26 cellular contexts compared by ENCODE assay signal in the genomic region with DNA sequence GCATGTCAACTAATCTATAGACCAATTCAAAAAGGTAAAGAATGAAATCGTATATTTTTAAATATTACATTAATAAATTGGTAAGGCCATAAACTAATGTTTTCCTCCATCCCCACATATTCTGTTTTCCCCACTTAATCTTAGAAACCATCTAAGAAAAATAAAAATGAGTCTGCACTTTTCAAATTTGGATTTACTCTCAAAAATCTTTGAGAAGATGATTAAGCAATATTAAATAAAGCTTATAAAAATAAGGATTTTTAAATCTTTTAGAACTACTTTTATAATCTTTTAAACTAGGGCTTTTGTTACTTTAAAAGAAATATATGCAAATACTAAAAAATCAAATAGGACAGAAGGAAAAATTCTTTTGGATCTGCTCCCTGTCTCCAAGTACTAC. TPM values are rescaled to one million over a fixed set of nuclear protein-coding genes. Genes with fewer than 3 reads are reported as not detected.
"Had no signal": no experiment of that assay in that cellular context is flagged by ENCODE, and none has a peak within 500 bp of the region (broad histone marks: within the 10 kb centered on the region; RNA-seq: fewer than 3 reads in every experiment).

No MANE protein-coding gene starts in this region.

- FAIRE-seq: keratinocyte, urothelium cell line had no signal

- H3K4me1 ChIP-seq: heart right ventricle, left ventricle myocardium inferior, neural progenitor cell, spleen, suprapubic skin, tibial artery, upper lobe of right lung had no signal

- H3K4me2 ChIP-seq: hepatocyte, neural progenitor cell had no signal

- DNase-seq: heart right ventricle; left ventricle myocardium inferior; mesendoderm; naive B cell; natural killer cell; nephron progenitor cell; occipital lobe; retina; right cardiac atrium; spleen; stimulated activated CD4-positive, alpha-beta T cell treated with anti-CD3 and anti-CD28 coated beads, Interleukin-4, amount 100 ng/mL, for 24 hours; stimulated activated naive CD4-positive, alpha-beta T cell; tibial artery; trophoblast cell; upper lobe of right lung had no signal

- H3K4me3 ChIP-seq: heart right ventricle, hepatocyte, left ventricle myocardium inferior, lung, neural progenitor cell, skin epidermis, spleen, suprapubic skin, thoracic aorta, tibial artery, upper lobe of right lung had no signal

- H3K27me3 ChIP-seq: heart right ventricle, hepatocyte, neural progenitor cell, neutrophil, spleen, suprapubic skin, tibial artery, upper lobe of right lung had no signal

- H3K27ac ChIP-seq: heart right ventricle, hepatocyte, left ventricle myocardium inferior, neural progenitor cell, skin epidermis, spleen, suprapubic skin, thoracic aorta, tibial artery, upper lobe of right lung had no signal

- H3K9me3 ChIP-seq: heart right ventricle, left ventricle myocardium inferior, neutrophil, spleen, suprapubic skin, thoracic aorta, tibial artery, upper lobe of right lung had no signal

- H3K9ac ChIP-seq: neural progenitor cell had no signal

- H3K79me2 ChIP-seq: hepatocyte had no signal

- ATAC-seq: heart right ventricle; natural killer cell; right cardiac atrium; sciatic nerve; stimulated activated effector memory CD8-positive, alpha-beta T cell treated with anti-CD3 and anti-CD28 coated beads, Interleukin-12 subunit alpha, Interleukin-12 subunit beta, amount 100 ng/mL, for 72 hours; upper lobe of right lung had no signal

- H2AFZ ChIP-seq: hepatocyte, neural progenitor cell had no signal

RNA-seq across cellular contexts. Expression of gene HAL, which starts 10.6 kb away (rescaled TPM):
- total RNA-seq: left ventricle myocardium inferior had no signal
